1 cellular context compared by ENCODE assay signal in the genomic region with DNA sequence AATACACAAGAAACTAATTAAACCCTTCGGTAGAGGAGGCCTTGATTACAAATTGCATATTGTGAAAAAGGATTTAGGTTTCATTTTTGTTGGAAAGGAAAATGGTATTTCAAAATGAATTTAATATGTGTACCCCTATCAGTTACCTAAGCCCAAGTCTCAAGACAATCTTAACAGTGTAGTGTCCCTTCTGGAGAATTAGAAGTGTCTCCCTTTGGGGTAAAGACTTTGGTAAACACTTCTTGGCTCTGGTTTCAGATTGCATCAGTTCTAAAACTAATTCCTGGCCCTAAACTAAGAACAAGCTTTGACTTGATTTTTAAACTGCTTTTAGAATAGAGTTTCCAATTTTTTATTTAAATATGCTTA.
TF ChIP-seq lines count a peak whose summit lies in the region.

No MANE protein-coding gene starts in this region.

TF ChIP-seq in IMR-90, 13 proteins besides CTCF, POLR2A, EP300 and RAD21:
- TF ChIP-seq SMC3 (IDR thresholded peaks at IDR 0.05; ENCODE audit: low read depth, low read length) (no peak), BHLHE40 (IDR thresholded peaks at IDR 0.05; ENCODE audit: low read depth, low read length) (no peak), CEBPB (IDR thresholded peaks at IDR 0.05; ENCODE audit: low read depth, low read length) (0 out of 2 replicates have a peak, but pooled peaks have one; percentile 28), MAZ (IDR thresholded peaks at IDR 0.05; ENCODE audit: borderline replicate concordance, low read depth, low read length) (no peak)
- TF ChIP-seq, protein P1, sequence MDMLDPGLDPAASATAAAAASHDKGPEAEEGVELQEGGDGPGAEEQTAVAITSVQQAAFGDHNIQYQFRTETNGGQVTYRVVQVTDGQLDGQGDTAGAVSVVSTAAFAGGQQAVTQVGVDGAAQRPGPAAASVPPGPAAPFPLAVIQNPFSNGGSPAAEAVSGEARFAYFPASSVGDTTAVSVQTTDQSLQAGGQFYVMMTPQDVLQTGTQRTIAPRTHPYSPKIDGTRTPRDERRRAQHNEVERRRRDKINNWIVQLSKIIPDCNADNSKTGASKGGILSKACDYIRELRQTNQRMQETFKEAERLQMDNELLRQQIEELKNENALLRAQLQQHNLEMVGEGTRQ (IDR thresholded peaks at IDR 0.05; ENCODE audit: low read depth, low read length): no peak
